ENCODE assay signal across 8 cellular contexts in the genomic region with DNA sequence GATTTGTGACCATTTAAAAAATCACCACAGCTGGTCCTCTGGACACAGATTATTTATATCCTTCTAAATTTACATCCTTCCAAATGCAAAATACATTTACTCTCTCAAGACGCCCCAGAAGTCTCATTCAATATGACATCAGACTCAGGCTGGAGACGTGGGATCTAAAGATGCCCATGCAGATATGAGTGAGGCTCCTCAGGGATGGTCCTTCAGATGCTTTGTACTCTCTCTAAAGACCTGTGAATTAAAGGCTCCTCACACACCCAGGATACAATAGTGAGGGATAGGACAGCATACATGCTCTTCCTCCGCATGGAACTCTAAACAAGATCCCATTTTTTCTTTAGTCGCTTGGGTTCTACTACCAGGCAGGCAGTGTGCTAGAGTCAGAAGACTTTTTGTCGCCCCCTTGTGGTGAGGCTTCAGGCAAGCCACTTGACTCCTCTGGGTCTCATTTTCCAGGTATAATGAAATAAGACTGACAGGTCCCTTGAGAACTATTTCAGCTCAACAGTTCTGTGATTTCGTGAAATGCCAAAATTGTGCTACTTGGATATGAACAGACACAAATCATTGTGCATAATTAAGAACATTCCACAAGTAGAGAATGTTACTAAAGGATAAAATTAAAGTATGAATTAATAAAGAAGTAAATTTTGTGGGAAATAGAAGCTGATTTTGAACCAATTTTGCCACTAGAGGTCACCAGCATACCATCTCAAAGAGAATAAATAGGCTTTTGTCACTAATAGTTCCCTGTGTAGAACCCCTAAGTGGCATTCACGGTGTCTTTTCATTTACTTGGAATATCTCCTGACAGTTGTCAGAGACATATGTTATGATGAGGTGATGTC. TPM values are rescaled to one million over a fixed set of nuclear protein-coding genes. Genes with fewer than 3 reads are reported as not detected.
DNase-seq lines count a peak whose midpoint lies in the region; ATAC-seq and TF ChIP-seq lines count a peak whose summit lies in the region.

No MANE protein-coding gene starts in this region.

- H2BK15ac ChIP-seq in IMR-90 (ENCODE audit: low read depth, low read length): no peak overlapping the region

- DNase-seq in DND-41 (peak; percentile 82), IMR-90 (peak; percentile 81), activated T-cell treated with anti-CD3 and anti-CD28 coated beads for 24 hours (ENCODE audit: low read depth) (peak; percentile 71), esophagus muscularis mucosa (ENCODE audit: extremely low spot score) (no peak)
- peak; percentile 78 for DNase-seq in natural killer cell treated with Interleukin-12 subunit alpha and Interleukin-12 subunit beta and Interleukin-15 and Interleukin-18, amount 100 ng/mL, for 72 hours (ENCODE audit: low spot score)
- DNase-seq in stimulated activated naive CD8-positive, alpha-beta T cell treated with anti-CD3 and anti-CD28 coated beads, Interleukin-15, Interleukin-2, amounts not matched to agents 100 U/mL and 50 U/mL, for 24 hours: peak; percentile 83

- H4K91ac ChIP-seq in IMR-90 (ENCODE audit: insufficient read depth, low read depth, low read length): no peak overlapping the region

- no peak overlapping the region for H3K9ac ChIP-seq in DND-41 (ENCODE audit: low read depth, low read length)
- no peak overlapping the region for H3K9ac ChIP-seq in IMR-90 (ENCODE audit: low read depth, low read length)
- H3K9ac ChIP-seq in OCI-LY3 (ENCODE audit: low read length): no peak overlapping the region

- H2AFZ ChIP-seq in DND-41 (ENCODE audit: low read depth, low read length) (no peak overlapping the region), IMR-90 (replicated peaks; ENCODE audit: low read length, poor library complexity) (peak overlapping the region; percentile 16), OCI-LY3 (ENCODE audit: low read depth, low read length) (0 out of 2 replicates have a peak overlapping the region, but pooled peaks have one; percentile 10)

- intact Hi-C loops in IMR-90 (cut with micrococcal nuclease) (loop anchor here (1.0 to 2.0 kb wide), 5 partner anchors 208 to 625 kb away; no protein-coding TSS in a partner anchor), esophagus muscularis mucosa (cut with DNase I) (loop anchor here (5.0 kb wide), 2 partner anchors 253 to 493 kb away; no protein-coding TSS in a partner anchor)

- H3K4me1 ChIP-seq in DND-41 (ENCODE audit: insufficient read depth, low read length) (no peaks in the 10 kb centered on the region; the same call in 1 of the 2 replicates), IMR-90 (ENCODE audit: control insufficient read depth, insufficient read depth, low read length) (no peaks in the 10 kb centered on the region; the same call in 1 of the 2 replicates), OCI-LY3 (ENCODE audit: low read length) (no peaks in the 10 kb centered on the region), esophagus muscularis mucosa (no peaks in the 10 kb centered on the region)

- no peak overlapping the region for H3K23ac ChIP-seq in IMR-90 (ENCODE audit: low read depth, low read length)

- H3K4me3 ChIP-seq in DND-41 (ENCODE audit: low read depth in 1 of 2, low read length in 2 of 2) (no peak overlapping the region), IMR-90 (ENCODE audit: insufficient read depth, low read depth, low read length) (no peak overlapping the region), OCI-LY3 (ENCODE audit: low read length) (no peak overlapping the region), esophagus muscularis mucosa (no peak overlapping the region)

- H2BK5ac ChIP-seq in IMR-90 (ENCODE audit: low read depth, low read length, poor library complexity, severe bottlenecking): no peak overlapping the region

- no peak overlapping the region for H2BK20ac ChIP-seq in IMR-90 (ENCODE audit: low read depth, low read length)

- H3K4me2 ChIP-seq in DND-41 (ENCODE audit: insufficient read depth, low read length) (no peak overlapping the region), IMR-90 (ENCODE audit: low read depth, low read length) (no peak overlapping the region), OCI-LY3 (ENCODE audit: low read length) (peak overlapping the region; percentile 10; the same call in 1 of the 2 replicates)

- H2AK9ac ChIP-seq in IMR-90 (replicated peaks; ENCODE audit: low read depth, low read length, poor library complexity): no peak overlapping the region

- TF ChIP-seq POLR2A in IMR-90 (IDR thresholded peaks at IDR 0.05; ENCODE audit: low read depth, low read length): no peak
- no peak for TF ChIP-seq POLR2A in esophagus muscularis mucosa (IDR thresholded peaks at IDR 0.05; ENCODE audit: low read depth)

- H3K36me3 ChIP-seq in DND-41 (ENCODE audit: insufficient read depth, low read length) (no peaks in the 10 kb centered on the region), IMR-90 (ENCODE audit: control insufficient read depth, insufficient read depth, low read length) (no peaks in the 10 kb centered on the region), OCI-LY3 (replicated peaks; ENCODE audit: low read depth, low read length) (no peaks in the 10 kb centered on the region), esophagus muscularis mucosa (no peaks in the 10 kb centered on the region)

- H3K4me1 Mint-ChIP-seq in natural killer cell treated with Interleukin-12 subunit alpha and Interleukin-12 subunit beta and Interleukin-15 and Interleukin-18, amount 100 ng/mL, for 72 hours (ENCODE audit: low read depth in 2 of 2): no peaks in the 10 kb centered on the region

- peaks cover 8 to 40% of the 10 kb centered on the region in 2 donors for H3K27me3 Mint-ChIP-seq in natural killer cell treated with Interleukin-12 subunit alpha and Interleukin-12 subunit beta and Interleukin-15 and Interleukin-18, amount 100 ng/mL, for 72 hours

- POLR2A ChIA-PET in IMR-90 (lab: Charles Lee; ENCODE audit: unreplicated experiment): interaction anchor here (0.6 kb wide), 1 partner anchor 314 kb away, joined by 3 read pairs; no protein-coding TSS in a partner anchor

- H3K4ac ChIP-seq in IMR-90 (ENCODE audit: low read depth, low read length): no peak overlapping the region

- no peak overlapping the region for H3K14ac ChIP-seq in IMR-90 (replicated peaks; ENCODE audit: low read depth, low read length)

- TF ChIP-seq CTCF in DND-41 (IDR thresholded peaks at IDR 0.05; ENCODE audit: borderline replicate concordance, extremely low read depth, low read length, poor library complexity, severe bottlenecking): peak; percentile 89
- TF ChIP-seq CTCF in IMR-90 (conservative IDR thresholded peaks at IDR 0.05; ENCODE audit: low read depth, low read length): peak; percentile 64
- peak; percentile 96 for TF ChIP-seq CTCF in OCI-LY3 (IDR thresholded peaks at IDR 0.05; ENCODE audit: low read depth, low read length)
- TF ChIP-seq CTCF in esophagus muscularis mucosa (IDR thresholded peaks at IDR 0.05): peak; percentile 68 to 82 (median 78)

- no peak overlapping the region for H3K27ac Mint-ChIP-seq in natural killer cell treated with Interleukin-12 subunit alpha and Interleukin-12 subunit beta and Interleukin-15 and Interleukin-18, amount 100 ng/mL, for 72 hours

- H3K18ac ChIP-seq in IMR-90 (ENCODE audit: low read depth, low read length): no peak overlapping the region

- H3K9me3 Mint-ChIP-seq in natural killer cell treated with Interleukin-12 subunit alpha and Interleukin-12 subunit beta and Interleukin-15 and Interleukin-18, amount 100 ng/mL, for 72 hours: no peaks in the 10 kb centered on the region

- H4K20me1 ChIP-seq in DND-41 (ENCODE audit: insufficient read depth, low read length): no peaks in the 10 kb centered on the region
- no peaks in the 10 kb centered on the region for H4K20me1 ChIP-seq in IMR-90 (ENCODE audit: insufficient read depth, low read length)
- H4K20me1 ChIP-seq in OCI-LY3 (ENCODE audit: insufficient read depth, low read length): no peaks in the 10 kb centered on the region

- no CpG with 5 or more reads among the region's 7 CpGs for WGBS in IMR-90 (ENCODE audit: extremely low coverage in 2 of 2, insufficient read length in 1 of 2), 2 experiments
- 26% methylated on average over 7 of the region's 7 CpGs for WGBS in esophagus muscularis mucosa

- dilution Hi-C loops in IMR-90 (cut with HindIII; ENCODE audit: low sequenced_read_pairs, unreplicated experiment): no loop called here

- ATAC-seq in DND-41 (ENCODE audit: insufficient read depth, low read depth) (peak; percentile 99), GM21619 (IDR thresholded peaks at IDR 0.05; ENCODE audit: unreplicated experiment) (peak; percentile 98), IMR-90 (ENCODE audit: low read depth) (peak; percentile 89)
- peak; percentile 73 to 81 for ATAC-seq in natural killer cell treated with Interleukin-12 subunit alpha and Interleukin-12 subunit beta and Interleukin-15 and Interleukin-18, amount 100 ng/mL, for 72 hours
- peak; percentile 80 for ATAC-seq in stimulated activated naive CD8-positive, alpha-beta T cell treated with anti-CD3 and anti-CD28 coated beads, Interleukin-15, Interleukin-2, amounts not matched to agents 100 U/mL and 50 U/mL, for 24 hours

- H3K79me2 ChIP-seq in DND-41 (ENCODE audit: insufficient read depth, low read length): no peaks in the 10 kb centered on the region
- H3K79me2 ChIP-seq in OCI-LY3 (ENCODE audit: low read length): no peaks in the 10 kb centered on the region

- TF ChIP-seq RAD21 in IMR-90 (IDR thresholded peaks at IDR 0.05; ENCODE audit: low read length): peak; percentile 61

- no peaks in the 10 kb centered on the region for H3K79me1 ChIP-seq in IMR-90 (ENCODE audit: low read depth in 1 of 2, low read length in 2 of 2)

- H2AK5ac ChIP-seq in IMR-90 (ENCODE audit: low read depth, low read length): no peak overlapping the region

- H4K5ac ChIP-seq in IMR-90 (ENCODE audit: low read depth, low read length): no peak overlapping the region

- no TSS peak for BruUV-seq in IMR-90 (replicated peaks; lab: Mats Ljungman, UMichigan)

- CTCF ChIA-PET in IMR-90 (lab: Yijun Ruan, JAX): interaction anchor here (0.5 to 1.2 kb wide), 14 partner anchors 8 to 518 kb away, joined by 3 to 7 read pairs (median 3); a partner anchor contains a TSS

- H3K27ac ChIP-seq in DND-41 (ENCODE audit: low read length): no peak overlapping the region
- no peak overlapping the region for H3K27ac ChIP-seq in IMR-90 (ENCODE audit: insufficient read depth, low read length)
- no peak overlapping the region for H3K27ac ChIP-seq in OCI-LY3 (ENCODE audit: low read length)
- no peak overlapping the region for H3K27ac ChIP-seq in esophagus muscularis mucosa (replicated peaks in 1 of 4)

- in situ Hi-C loops in IMR-90 (cut with MboI; ENCODE audit: low sequenced_read_pairs): loop anchor here (10.0 to 25.0 kb wide), 4 partner anchors 245 to 778 kb away; a partner anchor contains a TSS

- no peaks in the 10 kb centered on the region for H3K36me3 Mint-ChIP-seq in natural killer cell treated with Interleukin-12 subunit alpha and Interleukin-12 subunit beta and Interleukin-15 and Interleukin-18, amount 100 ng/mL, for 72 hours

- H3K9me1 ChIP-seq in IMR-90 (ENCODE audit: insufficient read depth, low read length): peaks cover 2% of the 10 kb centered on the region; the same call in 1 of the 2 replicates

- H2BK120ac ChIP-seq in IMR-90 (ENCODE audit: low read depth, low read length): no peak overlapping the region

- H4K8ac ChIP-seq in IMR-90 (ENCODE audit: low read depth in 2 of 2, low read length in 2 of 2): no peak overlapping the region

- no peak overlapping the region for H3K4me3 Mint-ChIP-seq in natural killer cell treated with Interleukin-12 subunit alpha and Interleukin-12 subunit beta and Interleukin-15 and Interleukin-18, amount 100 ng/mL, for 72 hours

- TF ChIP-seq EP300 in esophagus muscularis mucosa (IDR thresholded peaks at IDR 0.05): no peak

- H3K27me3 ChIP-seq in DND-41 (ENCODE audit: insufficient read depth, low read length, poor library complexity) (no peaks in the 10 kb centered on the region), IMR-90 (ENCODE audit: control insufficient read depth, insufficient read depth, low read length) (peaks cover 12% of the 10 kb centered on the region), OCI-LY3 (ENCODE audit: low read depth, low read length) (peaks cover 24% of the 10 kb centered on the region), esophagus muscularis mucosa (no peaks in the 10 kb centered on the region)

- H3K9me3 ChIP-seq in DND-41 (ENCODE audit: insufficient read depth, low read length, severe bottlenecking) (no peaks in the 10 kb centered on the region), IMR-90 (ENCODE audit: control insufficient read depth, insufficient read depth, low read length) (no peaks in the 10 kb centered on the region), OCI-LY3 (ENCODE audit: insufficient read depth, low read length) (no peaks in the 10 kb centered on the region), esophagus muscularis mucosa (no peaks in the 10 kb centered on the region)

- H3K56ac ChIP-seq in IMR-90 (ENCODE audit: extremely low read depth, insufficient read depth, low read length): no peak overlapping the region

RNA-seq across cellular contexts. Expression of a gene that starts 13.6 kb away (rescaled TPM):
- total RNA-seq in IMR-90 (2012; rRNA removed): 12.9 and 51.7 TPM in 2 replicates
- polyA plus RNA-seq in IMR-90 (2012; rRNA removed): 21.2 and 33.2 TPM in 2 replicates
- 2.3 and 2.8 TPM in 2 replicates for polyA plus RNA-seq in IMR-90 (2012; cell fraction: cytosol; rRNA removed)
- 0.51 and 6.3 TPM in 2 replicates for polyA plus RNA-seq in IMR-90 (2012; cell fraction: nucleus; rRNA removed; ENCODE audit: low replicate concordance)
- total RNA-seq in esophagus muscularis mucosa: 10 to 100 TPM; 39.8 to 64.4 (median 55.0) TPM
- 10 to 100 TPM; 22.0 to 29.5 TPM for total RNA-seq in natural killer cell treated with Interleukin-12 subunit alpha and Interleukin-12 subunit beta and Interleukin-15 and Interleukin-18, amount 100 ng/mL, for 72 hours
